In genomic region chr12:90250766-90251165, GRCh38 we compare ENCODE assay signal across 14 cellular contexts.
DNase-seq lines count a peak whose midpoint lies in the region; ATAC-seq and TF ChIP-seq lines count a peak whose summit lies in the region.
"Had no signal": no experiment of that assay in that cellular context is flagged by ENCODE, and none has a peak within 500 bp of the region (broad histone marks: within the 10 kb centered on the region; RNA-seq: fewer than 3 reads in every experiment).

No MANE protein-coding gene starts in this region.

- H3K9me3 ChIP-seq in right cardiac atrium (ENCODE audit: control insufficient read depth, low read length) (no peaks in the 10 kb centered on the region), thoracic aorta (no peaks in the 10 kb centered on the region), esophagus squamous epithelium (no peaks in the 10 kb centered on the region)
- H3K9me3 ChIP-seq: Caco-2, esophagus muscularis mucosa had no signal

- H3K4me1 ChIP-seq in right cardiac atrium (ENCODE audit: control insufficient read depth, insufficient read depth, low read length) (peaks cover 9% of the 10 kb centered on the region), thoracic aorta (ENCODE audit: control insufficient read depth in 1 of 2, low read depth in 2 of 2) (peaks cover 13 to 28% of the 10 kb centered on the region in 2 donors), esophagus squamous epithelium (peaks cover 0 to 36% (median 3%) of the 10 kb centered on the region in 3 donors)
- H3K4me1 ChIP-seq: Caco-2 had no signal

- H3K4me3 ChIP-seq in astrocyte of the spinal cord (ENCODE audit: low read depth, low read length) (no peak overlapping the region), right cardiac atrium (ENCODE audit: low read length) (no peak overlapping the region), thoracic aorta (no peak overlapping the region), esophagus squamous epithelium (no peak overlapping the region)
- H3K4me3 ChIP-seq: esophagus muscularis mucosa had no signal

- in situ Hi-C loops in astrocyte of the spinal cord (cut with HindIII; ENCODE audit: low sequenced_read_pairs) = no loop called here

- DNase-seq in astrocyte of the spinal cord (ENCODE audit: low read depth, low spot score) (peak; percentile 58), right cardiac atrium (peak in 2 of 3 donors; percentile 33 to 45), thoracic aorta (ENCODE audit: low spot score) (no peak), esophagus squamous epithelium (lab: John Stamatoyannopoulos, UW) (no peak)
- DNase-seq: activated CD4-positive, alpha-beta T cell treated with anti-CD3 and anti-CD28 coated beads for 48 hours; activated effector memory CD4-positive, alpha-beta T cell treated with anti-CD3 and anti-CD28 coated beads, Interleukin-2, amount 50 U/mL, for 16 hours; Caco-2; kidney glomerular epithelial cell; NCI-H1436 had no signal

- intact Hi-C loops in right cardiac atrium (cut with DNase I) = no loop called here
- intact Hi-C loops in esophagus squamous epithelium (cut with DNase I) = no loop called here

- no peaks in the 10 kb centered on the region for H3K36me3 ChIP-seq in thoracic aorta
- no peaks in the 10 kb centered on the region for H3K36me3 ChIP-seq in esophagus squamous epithelium
- H3K36me3 ChIP-seq: esophagus muscularis mucosa had no signal

- no peaks in the 10 kb centered on the region for H3K27me3 ChIP-seq in right cardiac atrium (ENCODE audit: control insufficient read depth, insufficient read depth)
- no peaks in the 10 kb centered on the region for H3K27me3 ChIP-seq in thoracic aorta (replicated peaks; ENCODE audit: insufficient read depth)
- no peaks in the 10 kb centered on the region for H3K27me3 ChIP-seq in esophagus squamous epithelium
- H3K27me3 ChIP-seq: esophagus muscularis mucosa had no signal

- no peak for TF ChIP-seq POLR2A in esophagus squamous epithelium (IDR thresholded peaks at IDR 0.05)

- H3K27ac ChIP-seq in right cardiac atrium (ENCODE audit: low read length) (no peak overlapping the region), thoracic aorta (no peak overlapping the region), esophagus squamous epithelium (peak overlapping the region in 1 of 4 donors; percentile 8)
- H3K27ac ChIP-seq: esophagus muscularis mucosa had no signal

- 14% methylated on average over 3 of the region's 3 CpGs for WGBS in right cardiac atrium
- 37 to 38% methylated on average over 3 of the region's 3 CpGs for WGBS in esophagus squamous epithelium, 2 donors

- TF ChIP-seq CTCF in astrocyte of the spinal cord (IDR thresholded peaks at IDR 0.05; ENCODE audit: low read depth, low read length) (no peak), thoracic aorta (IDR thresholded peaks at IDR 0.05) (no peak), esophagus squamous epithelium (IDR thresholded peaks at IDR 0.05) (no peak)

- ATAC-seq in HG03565 (IDR thresholded peaks at IDR 0.05; ENCODE audit: unreplicated experiment) (peak; percentile 25), right cardiac atrium (peak; percentile 87 to 93), thoracic aorta (ENCODE audit: insufficient number of reproducible peaks, low FRiP score, low read depth) (peak; percentile 9), GM18519 (IDR thresholded peaks at IDR 0.05; ENCODE audit: low FRiP score, unreplicated experiment) (no peak), GM21515 (IDR thresholded peaks at IDR 0.05; ENCODE audit: unreplicated experiment) (no peak)
- ATAC-seq: stimulated activated effector memory CD8-positive, alpha-beta T cell treated with anti-CD3 and anti-CD28 coated beads, Interleukin-12 subunit alpha, Interleukin-12 subunit beta, amount 100 ng/mL, for 72 hours had no signal

Comparison
In these comparisons a context has a peak if more than half of its experiments do, and no peak if none do; other contexts are left out.
1. ATAC-seq: peak in HG03565 (single experiment), right cardiac atrium (2 of 2) and thoracic aorta (single experiment); none in GM18519 (single experiment) and GM21515 (single experiment).
2. DNase-seq: peak in astrocyte of the spinal cord (single experiment) and right cardiac atrium (2 of 3); none in thoracic aorta (single experiment) and esophagus squamous epithelium (single experiment).